ENCODE assay signal across 16 cellular contexts in genomic region chr11:115677190-115677589, GRCh38.
DNase-seq lines count a peak whose midpoint lies in the region; ATAC-seq and TF ChIP-seq lines count a peak whose summit lies in the region.
"Had no signal": no experiment of that assay in that cellular context is flagged by ENCODE, and none has a peak within 500 bp of the region (broad histone marks: within the 10 kb centered on the region; RNA-seq: fewer than 3 reads in every experiment).

No MANE protein-coding gene starts in this region.

- H3K9me3 ChIP-seq in neuronal stem cell (replicated peaks in 1 of 2; ENCODE audit: control insufficient read depth in 2 of 2, insufficient read depth in 1 of 2, low read depth in 1 of 2, low read length in 2 of 2) = no peaks in the 10 kb centered on the region

- H2BK5ac ChIP-seq in neuronal stem cell (ENCODE audit: low read length) = no peak overlapping the region

- no peak overlapping the region for H3K27ac Mint-ChIP-seq in activated naive CD8-positive, alpha-beta T cell treated with anti-CD3 and anti-CD28 coated beads, Interleukin-2, amount 50 U/mL, for 24 hours
- H3K27ac Mint-ChIP-seq in mesothelial cell of epicardium = no peak overlapping the region
- H3K27ac Mint-ChIP-seq: HFFc6 had no signal

- DNase-seq in HT1080 (ENCODE audit: low read depth) (peak; percentile 13), NCI-H82 treated with DMSO at 0.1 percent for 48 hours (lab: John Stamatoyannopoulos, UW; ENCODE audit: unreplicated experiment) (peak; percentile 68), cerebellum (ENCODE audit: low spot score) (peak; percentile 57), neuronal stem cell (ENCODE audit: low spot score) (no peak), brain microvascular endothelial cell (no peak), mesothelial cell of epicardium (ENCODE audit: low spot score in 2 of 2, unreplicated experiment in 2 of 2) (no peak)
- DNase-seq in activated naive CD8-positive, alpha-beta T cell treated with anti-CD3 and anti-CD28 coated beads, Interleukin-2, amount 50 U/mL, for 24 hours = no peak
- DNase-seq: DMS153, HFFc6, NCI-H1436, NCI-H2029 treated with DMSO at 0.1 percent for 48 hours, NCI-H2227 treated with DMSO at 0.1 percent for 48 hours, NCI-H524 treated with DMSO at 0.1 percent for 48 hours, Right ventricle myocardium superior had no signal

- no peak overlapping the region for H3K14ac ChIP-seq in neuronal stem cell (ENCODE audit: low read length)

- no peaks in the 10 kb centered on the region for H3K36me3 Mint-ChIP-seq in activated naive CD8-positive, alpha-beta T cell treated with anti-CD3 and anti-CD28 coated beads, Interleukin-2, amount 50 U/mL, for 24 hours (ENCODE audit: low read depth)
- no peaks in the 10 kb centered on the region for H3K36me3 Mint-ChIP-seq in mesothelial cell of epicardium

- H2BK12ac ChIP-seq in neuronal stem cell (ENCODE audit: low read length) = no peak overlapping the region

- H3K9me3 Mint-ChIP-seq in activated naive CD8-positive, alpha-beta T cell treated with anti-CD3 and anti-CD28 coated beads, Interleukin-2, amount 50 U/mL, for 24 hours = no peaks in the 10 kb centered on the region
- H3K9me3 Mint-ChIP-seq in mesothelial cell of epicardium = no peaks in the 10 kb centered on the region

- H3K27ac ChIP-seq in neuronal stem cell (replicated peaks; ENCODE audit: low read length) = no peak overlapping the region
- H3K27ac ChIP-seq in brain microvascular endothelial cell = no peak overlapping the region
- H3K27ac ChIP-seq: C4-2B had no signal

- no peak overlapping the region for H3K4me3 ChIP-seq in neuronal stem cell (ENCODE audit: low read length in 2 of 2)
- no peak overlapping the region for H3K4me3 ChIP-seq in brain microvascular endothelial cell (ENCODE audit: low read depth, low read length)
- H3K4me3 ChIP-seq: K562 had no signal

- no peaks in the 10 kb centered on the region for H3K4me1 Mint-ChIP-seq in activated naive CD8-positive, alpha-beta T cell treated with anti-CD3 and anti-CD28 coated beads, Interleukin-2, amount 50 U/mL, for 24 hours
- peaks cover 35% of the 10 kb centered on the region for H3K4me1 Mint-ChIP-seq in mesothelial cell of epicardium

- H3K36me3 ChIP-seq in neuronal stem cell (replicated peaks in 1 of 2; ENCODE audit: control insufficient read depth in 2 of 2, insufficient read depth in 2 of 2, low read length in 2 of 2) = no peaks in the 10 kb centered on the region
- H3K36me3 ChIP-seq in brain microvascular endothelial cell (replicated peaks) = no peaks in the 10 kb centered on the region

- no peak overlapping the region for H2BK120ac ChIP-seq in neuronal stem cell (ENCODE audit: low read depth, low read length)

- no peak for ATAC-seq in activated naive CD8-positive, alpha-beta T cell treated with anti-CD3 and anti-CD28 coated beads, Interleukin-2, amount 50 U/mL, for 24 hours
- ATAC-seq: K562 had no signal

- peaks cover 1 to 30% of the 10 kb centered on the region in 2 donors for H3K4me1 ChIP-seq in neuronal stem cell (ENCODE audit: control insufficient read depth in 2 of 2, insufficient read depth in 1 of 2, low read depth in 1 of 2, low read length in 2 of 2)

- no peak overlapping the region for H2BK15ac ChIP-seq in neuronal stem cell (ENCODE audit: low read length)

- H3K27me3 ChIP-seq in neuronal stem cell (ENCODE audit: control insufficient read depth in 3 of 3, insufficient read depth in 3 of 3, low read depth in 1 of 3, low read length in 3 of 3) (peaks cover 0 to 8% (median 0%) of the 10 kb centered on the region in 3 experiments), brain microvascular endothelial cell (replicated peaks) (no peaks in the 10 kb centered on the region)

- no peak overlapping the region for H3K23ac ChIP-seq in neuronal stem cell (ENCODE audit: low read depth, low read length, poor library complexity)

- H3K18ac ChIP-seq in neuronal stem cell (ENCODE audit: low read length) = peak overlapping the region; percentile 61

- H3K4ac ChIP-seq in neuronal stem cell (ENCODE audit: low read length) = no peak overlapping the region

- no peak overlapping the region for H2AK5ac ChIP-seq in neuronal stem cell (ENCODE audit: low read depth, low read length)

- no peaks in the 10 kb centered on the region for H3K27me3 Mint-ChIP-seq in activated naive CD8-positive, alpha-beta T cell treated with anti-CD3 and anti-CD28 coated beads, Interleukin-2, amount 50 U/mL, for 24 hours
- no peaks in the 10 kb centered on the region for H3K27me3 Mint-ChIP-seq in mesothelial cell of epicardium (ENCODE audit: low read depth)

- no CpG with 5 or more reads among the region's 4 CpGs for WGBS in neuronal stem cell (ENCODE audit: extremely low coverage in 2 of 2, insufficient read length in 2 of 2, insufficient replicate concordance in 1 of 2), 2 donors

- no peak overlapping the region for H4K91ac ChIP-seq in neuronal stem cell (ENCODE audit: low read depth, low read length, poor library complexity)

- no peak overlapping the region for H2AFZ ChIP-seq in neuronal stem cell (ENCODE audit: low read length)

- no peaks in the 10 kb centered on the region for H3K79me1 ChIP-seq in neuronal stem cell (ENCODE audit: low read depth, low read length)

- no peak overlapping the region for H4K8ac ChIP-seq in neuronal stem cell (ENCODE audit: low read depth, low read length)

- no peak for TF ChIP-seq CTCF in brain microvascular endothelial cell (IDR thresholded peaks at IDR 0.05; ENCODE audit: low read depth, low read length, missing control alignments)
- TF ChIP-seq CTCF in mesothelial cell of epicardium (IDR thresholded peaks at IDR 0.05; ENCODE audit: unreplicated experiment) = no peak

- H3K4me3 Mint-ChIP-seq in activated naive CD8-positive, alpha-beta T cell treated with anti-CD3 and anti-CD28 coated beads, Interleukin-2, amount 50 U/mL, for 24 hours = no peak overlapping the region
- no peak overlapping the region for H3K4me3 Mint-ChIP-seq in mesothelial cell of epicardium
- H3K4me3 Mint-ChIP-seq: HFFc6 had no signal

- in situ Hi-C loops in brain microvascular endothelial cell (cut with HindIII; ENCODE audit: low pct_ligation_motif_present, low sequenced_read_pairs) = no loop called here

- H3K4me2 ChIP-seq in neuronal stem cell (ENCODE audit: insufficient read depth, low read length, poor library complexity, severe bottlenecking) = no peak overlapping the region

- no peak overlapping the region for H3K9ac ChIP-seq in neuronal stem cell (ENCODE audit: low read depth, low read length, poor library complexity)

Comparison
In these comparisons a context has a peak if more than half of its experiments do, and no peak if none do; other contexts are left out.
1. DNase-seq: peak in HT1080 (single experiment), NCI-H82 treated with DMSO at 0.1 percent for 48 hours (single experiment) and cerebellum (single experiment); none in neuronal stem cell (single experiment), brain microvascular endothelial cell (single experiment), activated naive CD8-positive, alpha-beta T cell treated with anti-CD3 and anti-CD28 coated beads, Interleukin-2, amount 50 U/mL, for 24 hours (single experiment) and mesothelial cell of epicardium (0 of 2).